17 cellular contexts compared by ENCODE assay signal in genomic region chr9:105339849-105340248, GRCh38.
DNase-seq lines count a peak whose midpoint lies in the region; ATAC-seq, FAIRE-seq and TF ChIP-seq lines count a peak whose summit lies in the region.
"Had no signal": no experiment of that assay in that cellular context is flagged by ENCODE, and none has a peak within 500 bp of the region (broad histone marks: within the 10 kb centered on the region; RNA-seq: fewer than 3 reads in every experiment).

No MANE protein-coding gene starts in this region.

- DNase-seq in activated naive CD4-positive, alpha-beta T cell treated with anti-CD3 and anti-CD28 coated beads, Interleukin-2, amount 50 U/mL, for 72 hours (ENCODE audit: low spot score in 2 of 2) = no peak
- DNase-seq in activated naive CD4-positive, alpha-beta T cell treated with Interleukin-2 at 50 U/mL for 16 hours = no peak
- DNase-seq in GM12878 (ENCODE audit: low read depth, low spot score) = no peak
- DNase-seq: ACHN; CD4-positive, CD25-positive, alpha-beta regulatory T cell; DMS79; HCEC 1CT; HFFc6; KG1 had no signal

- no peak for TF ChIP-seq POLR2A in GM12878 (IDR thresholded peaks at IDR 0.05; ENCODE audit: low read depth, low read length)

- no peak for FAIRE-seq in GM12878 (lab: Jason Lieb, UNC)
- FAIRE-seq: GM12891, H1 had no signal

- peak overlapping the region; percentile 9; the same call in 1 of the 2 replicates for H3K4me2 ChIP-seq in GM12878 (ENCODE audit: control insufficient read depth, insufficient read depth)
- H3K4me2 ChIP-seq: BLaER1 treated with 17β-estradiol and CSF1 and Interleukin-3, amounts not matched to agents 10 nM and 100 nM had no signal

- RAD21 ChIA-PET in GM12878 (lab: Charles Lee; ENCODE audit: unreplicated experiment) = no interaction called here

- H3K79me2 ChIP-seq in GM12878 (ENCODE audit: control insufficient read depth, insufficient read depth, low read length) = no peaks in the 10 kb centered on the region

- no TSS peak for BruUV-seq in GM12878 (replicated peaks; lab: Mats Ljungman, UMichigan)

- no peak overlapping the region for H3K9ac ChIP-seq in GM12878 (ENCODE audit: control insufficient read depth, insufficient read depth, low read length)
- H3K9ac ChIP-seq: BLaER1 treated with 17β-estradiol and CSF1 and Interleukin-3, amounts not matched to agents 10 nM and 100 nM had no signal

- no peak overlapping the region for H2AFZ ChIP-seq in GM12878 (ENCODE audit: control insufficient read depth, low read depth, low read length)

- TF ChIP-seq CTCF in GM12878 (IDR thresholded peaks at IDR 0.05 in 2 of 3, conservative IDR thresholded peaks at IDR 0.05 in 1 of 3; ENCODE audit: control insufficient read depth in 2 of 3, extremely low read depth in 1 of 3, insufficient read depth in 1 of 3, low read depth in 3 of 3, low read length in 3 of 3) = no peak

- TF ChIP-seq RAD21 in GM12878 (IDR thresholded peaks at IDR 0.05; ENCODE audit: insufficient read depth, low read depth, low read length) = no peak

- no peaks in the 10 kb centered on the region for H4K20me1 ChIP-seq in GM12878 (ENCODE audit: control insufficient read depth, insufficient read depth)
- H4K20me1 ChIP-seq: BLaER1 treated with 17β-estradiol and CSF1 and Interleukin-3, amounts not matched to agents 10 nM and 100 nM had no signal

- no peak overlapping the region for H3K4me3 ChIP-seq in GM12878
- H3K4me3 ChIP-seq: BLaER1 treated with 17β-estradiol and CSF1 and Interleukin-3, amounts not matched to agents 10 nM and 100 nM had no signal

- in situ Hi-C loops in GM12878 (cut with MboI) = no loop called here

- TF ChIP-seq EP300 in GM12878 (IDR thresholded peaks at IDR 0.05; ENCODE audit: borderline replicate concordance in 1 of 2, control insufficient read depth in 1 of 2, low read depth in 2 of 2, low read length in 2 of 2) = no peak

- H3K27ac Mint-ChIP-seq in activated naive CD4-positive, alpha-beta T cell treated with anti-CD3 and anti-CD28 coated beads, Interleukin-2, amount 50 U/mL, for 72 hours = peak overlapping the region in 1 of 2 donors; percentile 65
- H3K27ac Mint-ChIP-seq: CD4-positive, CD25-positive, alpha-beta regulatory T cell; HFFc6; IgD-negative memory B cell had no signal

- intact Hi-C loops in GM12878 (cut with micrococcal nuclease; ENCODE audit: unreplicated experiment) = no loop called here

- SMC1A ChIA-PET in GM12878 (lab: Charles Lee; ENCODE audit: uncharacterized antibody, unreplicated experiment) = no interaction called here

- H3K36me3 Mint-ChIP-seq in activated naive CD4-positive, alpha-beta T cell treated with anti-CD3 and anti-CD28 coated beads, Interleukin-2, amount 50 U/mL, for 72 hours = no peaks in the 10 kb centered on the region

- ATAC-seq in activated naive CD4-positive, alpha-beta T cell treated with anti-CD3 and anti-CD28 coated beads, Interleukin-2, amount 50 U/mL, for 72 hours = peak; percentile 49 to 80
- ATAC-seq in HG02852 (IDR thresholded peaks at IDR 0.05; ENCODE audit: unreplicated experiment) = peak; percentile 42
- no peak for ATAC-seq in GM12878
- ATAC-seq in GM19351 (IDR thresholded peaks at IDR 0.05; ENCODE audit: unreplicated experiment) = no peak
- ATAC-seq in GM19463 (IDR thresholded peaks at IDR 0.05; ENCODE audit: unreplicated experiment) = no peak
- no peak for ATAC-seq in GM21723 (IDR thresholded peaks at IDR 0.05; ENCODE audit: unreplicated experiment)

- H3K4me1 ChIP-seq in GM12878 (ENCODE audit: control insufficient read depth, insufficient read depth, low read length) = peaks cover 7% of the 10 kb centered on the region; the same call in 1 of the 2 replicates

- no peak overlapping the region for H3K27ac ChIP-seq in GM12878 (ENCODE audit: control insufficient read depth, insufficient read depth)
- H3K27ac ChIP-seq: BLaER1 treated with 17β-estradiol and CSF1 and Interleukin-3, amounts not matched to agents 10 nM and 100 nM had no signal

- POLR2A ChIA-PET in GM12878 (lab: Charles Lee) = no interaction called here

- no peaks in the 10 kb centered on the region for H3K9me3 Mint-ChIP-seq in activated naive CD4-positive, alpha-beta T cell treated with anti-CD3 and anti-CD28 coated beads, Interleukin-2, amount 50 U/mL, for 72 hours
- H3K9me3 Mint-ChIP-seq: CD4-positive, CD25-positive, alpha-beta regulatory T cell; HFFc6; IgD-negative memory B cell had no signal

- H3K9me3 ChIP-seq in GM12878 (replicated peaks; ENCODE audit: control insufficient read depth, insufficient read depth, low read length) = no peaks in the 10 kb centered on the region

- H3K36me3 ChIP-seq in GM12878 (ENCODE audit: control insufficient read depth in 2 of 2, insufficient read depth in 2 of 2, low read length in 1 of 2) = no peaks in the 10 kb centered on the region

- H3K27me3 ChIP-seq in GM12878 (replicated peaks in 1 of 2; ENCODE audit: control insufficient read depth in 2 of 2, insufficient read depth in 2 of 2, low read length in 1 of 2) = no peaks in the 10 kb centered on the region
- H3K27me3 ChIP-seq: BLaER1 treated with 17β-estradiol and CSF1 and Interleukin-3, amounts not matched to agents 10 nM and 100 nM had no signal

- CTCF ChIA-PET in GM12878 (lab: Yijun Ruan, JAX) = no interaction called here

TF ChIP-seq in GM12878, 131 proteins besides CTCF, POLR2A, EP300 and RAD21:
- TF ChIP-seq NFIC (IDR thresholded peaks at IDR 0.05; ENCODE audit: low read depth, low read length) (peak; percentile 47; the same call in 1 of the 2 replicates), NFYA (IDR thresholded peaks at IDR 0.05; ENCODE audit: borderline replicate concordance, low read depth, low read length) (no peak), CBX3 (IDR thresholded peaks at IDR 0.05; ENCODE audit: borderline replicate concordance, low read depth) (no peak), SMAD5 (IDR thresholded peaks at IDR 0.05; ENCODE audit: low read depth) (no peak), EZH2 (IDR thresholded peaks at IDR 0.05; ENCODE audit: borderline replicate concordance, control insufficient read depth, low read depth, low read length) (no peak), IKZF1 (conservative IDR thresholded peaks at IDR 0.05) (0 out of 2 replicates have a peak, but pooled peaks have one; percentile 22), BRCA1 (IDR thresholded peaks at IDR 0.05; ENCODE audit: low read depth, low read length) (no peak), RUNX3 (IDR thresholded peaks at IDR 0.05; ENCODE audit: low read length) (peak; percentile 77), TBL1XR1 (IDR thresholded peaks at IDR 0.05; ENCODE audit: low read depth, low read length) (no peak), IKZF2 (IDR thresholded peaks at IDR 0.05) (peak; percentile 28 to 51; a peak in 1 of 4 replicates), BACH1 (IDR thresholded peaks at IDR 0.05; ENCODE audit: borderline replicate concordance) (no peak)
TF ChIP-seq in GM12878: peak in this region for 4.

Comparison
In these comparisons a context has a peak if more than half of its experiments do, and no peak if none do; other contexts are left out.
1. ATAC-seq: peak in activated naive CD4-positive, alpha-beta T cell treated with anti-CD3 and anti-CD28 coated beads, Interleukin-2, amount 50 U/mL, for 72 hours (2 of 2) and HG02852 (single experiment); none in GM12878 (single experiment), GM19351 (single experiment), GM19463 (single experiment) and GM21723 (single experiment).